27 cellular contexts compared by ENCODE assay signal in the genomic region with DNA sequence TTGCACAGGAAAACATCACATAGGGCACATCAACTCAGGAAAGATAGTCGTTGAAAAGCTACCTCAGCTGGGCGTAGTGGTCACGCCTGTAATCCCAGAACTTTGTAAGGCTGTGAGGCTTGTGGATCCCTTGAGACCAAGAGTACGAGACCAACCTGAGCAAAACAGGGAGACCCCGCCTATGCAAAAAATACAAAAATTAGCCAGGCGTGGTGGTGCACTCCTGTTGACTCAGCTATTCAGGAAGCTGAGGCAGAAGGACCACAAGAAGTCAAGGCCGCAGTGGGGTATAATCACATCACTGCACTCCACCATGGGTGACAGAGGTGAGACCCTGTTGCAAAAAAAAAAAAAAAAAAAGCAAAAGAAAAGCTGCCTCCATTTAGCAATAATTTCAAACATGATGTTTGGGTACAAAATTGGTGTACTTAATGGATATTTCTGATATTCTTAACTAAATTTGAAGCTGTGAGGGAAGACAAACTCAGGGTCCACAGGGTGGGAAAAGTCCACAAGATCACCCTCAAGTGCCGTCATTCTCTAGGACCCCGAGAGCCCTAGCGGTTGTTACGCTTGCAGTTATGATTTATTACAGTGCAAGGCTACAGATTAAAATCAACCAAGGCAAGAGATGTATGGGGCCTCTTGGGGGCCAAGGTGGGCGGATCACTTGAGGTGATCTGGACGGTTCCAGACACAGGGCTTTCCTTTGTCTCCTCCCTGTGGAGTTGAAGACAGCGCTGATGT. TPM values are rescaled to one million over a fixed set of nuclear protein-coding genes. Genes with fewer than 3 reads are reported as not detected.
DNase-seq lines count a peak whose midpoint lies in the region; ATAC-seq and TF ChIP-seq lines count a peak whose summit lies in the region.
"Had no signal": no experiment of that assay in that cellular context is flagged by ENCODE, and none has a peak within 500 bp of the region (broad histone marks: within the 10 kb centered on the region; RNA-seq: fewer than 3 reads in every experiment).

No MANE protein-coding gene starts in this region.

- H3K9me3 ChIP-seq in CD4-positive, alpha-beta memory T cell (ENCODE audit: control insufficient read depth in 1 of 2, low read length in 2 of 2): no peaks in the 10 kb centered on the region
- no peaks in the 10 kb centered on the region for H3K9me3 ChIP-seq in naive thymus-derived CD4-positive, alpha-beta T cell (ENCODE audit: control insufficient read depth in 2 of 3, low read length in 3 of 3)
- H3K9me3 ChIP-seq in left ventricle myocardium inferior (replicated peaks): no peaks in the 10 kb centered on the region
- H3K9me3 ChIP-seq: esophagus squamous epithelium, tibial nerve had no signal

- H3K9me3 Mint-ChIP-seq in CD4-positive, alpha-beta memory T cell: no peaks in the 10 kb centered on the region
- H3K9me3 Mint-ChIP-seq in naive thymus-derived CD4-positive, alpha-beta T cell: no peaks in the 10 kb centered on the region
- H3K9me3 Mint-ChIP-seq: activated naive CD8-positive, alpha-beta T cell treated with anti-CD3 and anti-CD28 coated beads, Interleukin-2, amount 50 U/mL, for 24 hours; activated T-helper 1 cell treated with anti-CD3 and anti-CD28 coated beads, Interleukin-12 subunit alpha, Interleukin-12 subunit beta, Interleukin-2, Interleukin-4 antibody, amounts not matched to agents 30 ng/mL and 10 ng/mL and 1 ng/mL, durations not matched to agents 14 hours and 24 hours and 36 hours; stimulated activated naive CD8-positive, alpha-beta T cell treated with anti-CD3 and anti-CD28 coated beads, Interleukin-15, amount 100 ng/mL, for 72 hours had no signal

- intact Hi-C loops in CD4-positive, alpha-beta memory T cell (cut with micrococcal nuclease): no loop called here
- intact Hi-C loops in naive thymus-derived CD4-positive, alpha-beta T cell (cut with micrococcal nuclease): no loop called here
- intact Hi-C loops in left ventricle myocardium inferior (cut with micrococcal nuclease): no loop called here

- no peak for DNase-seq in CD4-positive, alpha-beta memory T cell
- DNase-seq in RWPE1 (ENCODE audit: low spot score) (no peak), NCI-H69 (lab: John Stamatoyannopoulos, UW) (no peak), left ventricle myocardium inferior (no peak)
- no peak for DNase-seq in naive thymus-derived CD4-positive, alpha-beta T cell
- DNase-seq: activated CD4-positive, alpha-beta T cell treated with anti-CD3 and anti-CD28 coated beads for 4 hours; activated naive CD8-positive, alpha-beta T cell treated with anti-CD3 and anti-CD28 coated beads, Interleukin-2, amount 50 U/mL, for 24 hours; effector memory CD4-positive, alpha-beta T cell; esophagus squamous epithelium; HCEC 1CT; kidney; mammary epithelial cell; NCI-H1092; NCI-H1930; NCI-H226; NCI-H82; retina; SHP77 treated with DMSO at 0.1 percent for 48 hours; stimulated activated CD4-positive, alpha-beta T cell treated with anti-CD3 and anti-CD28 coated beads, Interleukin-2, amount 100 ng/mL, for 48 hours; stimulated activated naive CD8-positive, alpha-beta T cell treated with anti-CD3 and anti-CD28 coated beads, Interleukin-15, amount 100 ng/mL, for 72 hours had no signal

- H3K27ac Mint-ChIP-seq in CD4-positive, alpha-beta memory T cell: peak overlapping the region in 6 of 7 donors; percentile 22 to 63 (median 54)
- H3K27ac Mint-ChIP-seq in naive thymus-derived CD4-positive, alpha-beta T cell: peak overlapping the region in 8 of 9 donors; percentile 24 to 75 (median 58)
- H3K27ac Mint-ChIP-seq: activated T-helper 1 cell treated with anti-CD3 and anti-CD28 coated beads, Interleukin-12 subunit alpha, Interleukin-12 subunit beta, Interleukin-2, Interleukin-4 antibody, amounts not matched to agents 30 ng/mL and 10 ng/mL and 1 ng/mL, durations not matched to agents 14 hours and 24 hours and 36 hours had no signal

- CTCF ChIA-PET in CD4-positive, alpha-beta memory T cell (lab: Charles Lee; ENCODE audit: partially characterized antibody): interaction anchor here (0.7 to 2.1 kb wide), 2 partner anchors 11 to 95 kb away, joined by 4 to 21 read pairs; no protein-coding TSS in a partner anchor
- CTCF ChIA-PET in RWPE1 (lab: Yijun Ruan, JAX): interaction anchor here (0.6 to 0.9 kb wide), 3 partner anchors 14 to 30 kb away, joined by 3 to 8 read pairs (median 5); no protein-coding TSS in a partner anchor
- CTCF ChIA-PET in naive thymus-derived CD4-positive, alpha-beta T cell (lab: Charles Lee): no interaction called here

- H3K4me1 ChIP-seq in CD4-positive, alpha-beta memory T cell (ENCODE audit: insufficient read depth, low read length): peaks cover 46% of the 10 kb centered on the region
- peaks cover 29 to 34% of the 10 kb centered on the region in 2 donors for H3K4me1 ChIP-seq in naive thymus-derived CD4-positive, alpha-beta T cell (ENCODE audit: control insufficient read depth in 2 of 2, insufficient read depth in 2 of 2, low read length in 2 of 2)
- H3K4me1 ChIP-seq in left ventricle myocardium inferior: no peaks in the 10 kb centered on the region

- H3K27me3 Mint-ChIP-seq in CD4-positive, alpha-beta memory T cell: no peaks in the 10 kb centered on the region
- no peaks in the 10 kb centered on the region for H3K27me3 Mint-ChIP-seq in naive thymus-derived CD4-positive, alpha-beta T cell
- H3K27me3 Mint-ChIP-seq: activated naive CD8-positive, alpha-beta T cell treated with anti-CD3 and anti-CD28 coated beads, Interleukin-2, amount 50 U/mL, for 24 hours; stimulated activated naive CD8-positive, alpha-beta T cell treated with anti-CD3 and anti-CD28 coated beads, Interleukin-15, amount 100 ng/mL, for 72 hours had no signal

- peak overlapping the region in 1 of 8 donors; percentile 36 for H3K4me3 Mint-ChIP-seq in CD4-positive, alpha-beta memory T cell
- H3K4me3 Mint-ChIP-seq in naive thymus-derived CD4-positive, alpha-beta T cell: no peak overlapping the region
- H3K4me3 Mint-ChIP-seq: activated naive CD8-positive, alpha-beta T cell treated with anti-CD3 and anti-CD28 coated beads, Interleukin-2, amount 50 U/mL, for 24 hours; activated T-helper 1 cell treated with anti-CD3 and anti-CD28 coated beads, Interleukin-12 subunit alpha, Interleukin-12 subunit beta, Interleukin-2, Interleukin-4 antibody, amounts not matched to agents 30 ng/mL and 10 ng/mL and 1 ng/mL, durations not matched to agents 14 hours and 24 hours and 36 hours; brain; stimulated activated naive CD8-positive, alpha-beta T cell treated with anti-CD3 and anti-CD28 coated beads, Interleukin-15, amount 100 ng/mL, for 72 hours had no signal

- ATAC-seq in naive thymus-derived CD4-positive, alpha-beta T cell: no peak
- ATAC-seq in HG02798 (IDR thresholded peaks at IDR 0.05; ENCODE audit: poor library complexity, unreplicated experiment): no peak
- ATAC-seq in HG03108 (IDR thresholded peaks at IDR 0.05; ENCODE audit: unreplicated experiment): no peak
- ATAC-seq: activated naive CD8-positive, alpha-beta T cell treated with anti-CD3 and anti-CD28 coated beads, Interleukin-2, amount 50 U/mL, for 24 hours; stimulated activated naive CD8-positive, alpha-beta T cell treated with anti-CD3 and anti-CD28 coated beads, Interleukin-15, amount 100 ng/mL, for 72 hours had no signal

- peaks cover 16 to 30% of the 10 kb centered on the region in 2 donors for H3K36me3 Mint-ChIP-seq in CD4-positive, alpha-beta memory T cell
- H3K36me3 Mint-ChIP-seq in naive thymus-derived CD4-positive, alpha-beta T cell: peaks cover 0 to 26% (median 4%) of the 10 kb centered on the region in 5 donors

- no peak overlapping the region for H3K27ac ChIP-seq in CD4-positive, alpha-beta memory T cell (ENCODE audit: low read depth, low read length)
- H3K27ac ChIP-seq in RWPE1 (peak overlapping the region; percentile 88), left ventricle myocardium inferior (replicated peaks) (no peak overlapping the region)
- peak overlapping the region; percentile 7 for H3K27ac ChIP-seq in naive thymus-derived CD4-positive, alpha-beta T cell (ENCODE audit: low read depth, low read length)
- H3K27ac ChIP-seq: esophagus squamous epithelium, tibial nerve had no signal

- no peak overlapping the region for H3K4me3 ChIP-seq in CD4-positive, alpha-beta memory T cell (ENCODE audit: low read length in 2 of 2)
- H3K4me3 ChIP-seq in GM12875 (ENCODE audit: low read depth, low read length): peak overlapping the region; percentile 15
- H3K4me3 ChIP-seq in naive thymus-derived CD4-positive, alpha-beta T cell (ENCODE audit: low read length): no peak overlapping the region
- H3K4me3 ChIP-seq in left ventricle myocardium inferior: no peak overlapping the region
- H3K4me3 ChIP-seq: esophagus squamous epithelium, smooth muscle cell, tibial nerve had no signal

- no peaks in the 10 kb centered on the region for H3K27me3 ChIP-seq in CD4-positive, alpha-beta memory T cell (ENCODE audit: insufficient read depth, low read length)
- no peaks in the 10 kb centered on the region for H3K27me3 ChIP-seq in naive thymus-derived CD4-positive, alpha-beta T cell (ENCODE audit: control insufficient read depth in 2 of 2, insufficient read depth in 2 of 2, low read length in 2 of 2)
- no peaks in the 10 kb centered on the region for H3K27me3 ChIP-seq in left ventricle myocardium inferior (ENCODE audit: low read depth)
- H3K27me3 ChIP-seq: esophagus squamous epithelium, tibial nerve had no signal

- TF ChIP-seq CTCF in GM12875 (IDR thresholded peaks at IDR 0.05; ENCODE audit: borderline replicate concordance, insufficient read depth, low read depth, low read length) (no peak), RWPE1 (conservative IDR thresholded peaks at IDR 0.05; ENCODE audit: low read depth) (no peak), left ventricle myocardium inferior (IDR thresholded peaks at IDR 0.05; ENCODE audit: borderline replicate concordance) (no peak)

- H3K36me3 ChIP-seq in CD4-positive, alpha-beta memory T cell (ENCODE audit: insufficient read depth, low read length): peaks cover 4% of the 10 kb centered on the region
- peaks cover 0 to 21% (median under 1%) of the 10 kb centered on the region in 3 experiments for H3K36me3 ChIP-seq in naive thymus-derived CD4-positive, alpha-beta T cell (ENCODE audit: control insufficient read depth in 2 of 3, insufficient read depth in 3 of 3, low read length in 3 of 3)
- peaks cover 46% of the 10 kb centered on the region for H3K36me3 ChIP-seq in left ventricle myocardium inferior

- peaks cover 20 to 49% (median 36%) of the 10 kb centered on the region in 4 donors for H3K4me1 Mint-ChIP-seq in CD4-positive, alpha-beta memory T cell
- peaks cover 19 to 47% (median 40%) of the 10 kb centered on the region in 7 donors for H3K4me1 Mint-ChIP-seq in naive thymus-derived CD4-positive, alpha-beta T cell

- POLR2A ChIA-PET in CD4-positive, alpha-beta memory T cell (lab: Charles Lee; ENCODE audit: partially characterized antibody): interaction anchor here (4.0 kb wide), 1 partner anchor 49 kb away, joined by 20 read pairs; no protein-coding TSS in a partner anchor
- POLR2A ChIA-PET in RWPE1 (lab: Yijun Ruan, JAX; ENCODE audit: low non-redundant PET): no interaction called here
- POLR2A ChIA-PET in naive thymus-derived CD4-positive, alpha-beta T cell (lab: Charles Lee): no interaction called here

RNA-seq across cellular contexts. Expression of a gene that starts 42.5 kb away (rescaled TPM):
- total RNA-seq in CD4-positive, alpha-beta memory T cell: 10 to 100 TPM; 25.8 to 27.0 TPM
- polyA plus RNA-seq in CD4-positive, alpha-beta memory T cell: 1 to 10 TPM; 4.4 to 5.0 TPM
- 10 to 100 TPM; 29.1 to 90.3 (median 39.0) TPM for total RNA-seq in naive thymus-derived CD4-positive, alpha-beta T cell
- polyA plus RNA-seq in naive thymus-derived CD4-positive, alpha-beta T cell: 1 to 10 TPM; 5.5 to 7.0 TPM
- total RNA-seq in left ventricle myocardium inferior: 8.2 TPM

Comparison
In these comparisons a context has a peak if more than half of its experiments do, and no peak if none do; other contexts are left out.
1. H3K27ac ChIP-seq: peak in RWPE1 (single experiment) and naive thymus-derived CD4-positive, alpha-beta T cell (single experiment); none in CD4-positive, alpha-beta memory T cell (single experiment) and left ventricle myocardium inferior (single experiment).